Comparison of ENCODE assay signal across 15 cellular contexts in the genomic region with DNA sequence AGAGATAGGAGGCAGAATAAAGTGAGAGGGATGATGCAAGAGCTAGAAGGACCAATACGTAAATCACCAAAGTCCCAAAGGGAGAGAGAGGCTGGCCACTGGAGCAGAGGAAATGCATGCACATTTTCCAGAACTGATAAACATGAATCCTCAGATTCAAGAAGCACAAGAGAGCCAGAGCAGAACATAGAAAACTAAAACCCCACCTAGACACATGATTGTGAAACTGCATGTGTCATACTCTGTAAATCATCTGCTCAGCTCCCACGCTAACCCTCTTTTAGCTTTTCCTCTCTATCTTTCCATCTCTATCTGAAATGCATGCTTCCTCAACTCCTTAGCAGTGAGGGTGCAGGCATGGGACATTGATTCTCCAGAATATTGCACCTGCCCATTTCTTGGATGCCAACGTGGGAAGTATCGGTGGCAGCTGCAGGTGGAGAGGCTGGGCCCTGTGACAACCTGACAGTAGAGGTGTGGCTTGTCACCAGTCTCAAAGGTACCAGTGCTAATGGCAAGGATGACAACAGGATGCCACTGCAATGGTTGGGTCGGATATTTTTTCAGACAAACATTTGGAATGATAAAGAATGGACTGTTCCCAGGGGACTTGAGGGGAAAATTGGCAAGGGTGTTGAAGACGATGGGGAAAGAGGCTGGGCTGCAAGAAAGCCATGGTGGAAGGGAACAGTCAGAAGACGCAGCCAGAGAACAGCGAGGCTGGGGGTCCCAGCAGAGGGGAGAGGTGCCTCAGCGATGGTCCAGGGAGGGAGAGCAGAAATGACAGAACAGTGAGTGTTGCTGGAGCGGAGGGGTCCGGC.
DNase-seq lines count a peak whose midpoint lies in the region; ATAC-seq and TF ChIP-seq lines count a peak whose summit lies in the region.
"Had no signal": no experiment of that assay in that cellular context is flagged by ENCODE, and none has a peak within 500 bp of the region (broad histone marks: within the 10 kb centered on the region; RNA-seq: fewer than 3 reads in every experiment).

No MANE protein-coding gene starts in this region.

- no peaks in the 10 kb centered on the region for H3K36me3 ChIP-seq in adipocyte (ENCODE audit: control insufficient read depth, insufficient read depth, low read length, severe bottlenecking)
- H3K36me3 ChIP-seq: right lobe of liver had no signal

- peaks cover 4% of the 10 kb centered on the region for H3K4me1 Mint-ChIP-seq in type B pancreatic cell (ENCODE audit: unreplicated experiment)
- H3K4me1 Mint-ChIP-seq: WTC11 had no signal

- H3K27me3 Mint-ChIP-seq in type B pancreatic cell, result peaks cover 6% of the 10 kb centered on the region

- TF ChIP-seq CTCF in type B pancreatic cell (conservative IDR thresholded peaks at IDR 0.05), result no peak

- no peak overlapping the region for H3K4me3 Mint-ChIP-seq in type B pancreatic cell
- H3K4me3 Mint-ChIP-seq: stimulated activated naive B cell treated with anti-CD40 and anti-IgM and Interleukin-4, amounts not matched to agents 10 μg/mL and 1 μg/mL and 100 μg/mL, for 72 hours; WTC11 had no signal

- peaks cover 6% of the 10 kb centered on the region for H3K9me3 ChIP-seq in adipocyte (ENCODE audit: control insufficient read depth, low read length)
- H3K9me3 ChIP-seq: right lobe of liver had no signal

- peak overlapping the region in 1 of 2 donors; percentile 14 for H3K27ac Mint-ChIP-seq in activated naive CD4-positive, alpha-beta T cell treated with anti-CD3 and anti-CD28 coated beads, Interleukin-2, amount 50 U/mL, for 72 hours
- peak overlapping the region; percentile 4 for H3K27ac Mint-ChIP-seq in type B pancreatic cell
- H3K27ac Mint-ChIP-seq: stimulated activated naive B cell treated with anti-CD40 and anti-IgM and Interleukin-4, amounts not matched to agents 10 μg/mL and 1 μg/mL and 100 μg/mL, for 72 hours; WTC11 had no signal

- H3K36me3 Mint-ChIP-seq in activated naive CD4-positive, alpha-beta T cell treated with anti-CD3 and anti-CD28 coated beads, Interleukin-2, amount 50 U/mL, for 72 hours, result peaks cover 19 to 20% of the 10 kb centered on the region in 2 donors
- no peaks in the 10 kb centered on the region for H3K36me3 Mint-ChIP-seq in type B pancreatic cell
- H3K36me3 Mint-ChIP-seq: WTC11 had no signal

- peaks cover 19% of the 10 kb centered on the region for H3K27me3 ChIP-seq in adipocyte (replicated peaks; ENCODE audit: control insufficient read depth, insufficient read depth, low read length)
- H3K27me3 ChIP-seq: right lobe of liver had no signal

- peaks cover 15 to 20% of the 10 kb centered on the region in 2 donors for H3K9me3 Mint-ChIP-seq in activated naive CD4-positive, alpha-beta T cell treated with anti-CD3 and anti-CD28 coated beads, Interleukin-2, amount 50 U/mL, for 72 hours
- H3K9me3 Mint-ChIP-seq in type B pancreatic cell, result peaks cover 4% of the 10 kb centered on the region

- peak; percentile 0 for DNase-seq in activated naive CD4-positive, alpha-beta T cell treated with Interleukin-2 at 50 U/mL for 16 hours
- no peak for DNase-seq in activated naive CD4-positive, alpha-beta T cell treated with anti-CD3 and anti-CD28 coated beads, Interleukin-2, amount 50 U/mL, for 72 hours (ENCODE audit: low spot score in 2 of 2)
- peak; percentile 47 for DNase-seq in adipocyte (ENCODE audit: low read depth)
- peak; percentile 57 for DNase-seq in glomerular visceral epithelial cell (ENCODE audit: extremely low spot score)
- no peak for DNase-seq in type B pancreatic cell (ENCODE audit: extremely low spot score, unreplicated experiment)
- no peak for DNase-seq in NCI-H2227 treated with DMSO at 0.1 percent for 48 hours (lab: John Stamatoyannopoulos, UW)
- DNase-seq in NCI-H128 (lab: John Stamatoyannopoulos, UW; ENCODE audit: unreplicated experiment), result no peak
- no peak for DNase-seq in T-helper 1 cell
- DNase-seq: amniotic stem cell; GOT3; NCI-H1048; NCI-H226; stimulated activated naive B cell treated with anti-CD40 and anti-IgM and Interleukin-4, amounts not matched to agents 10 μg/mL and 1 μg/mL and 100 μg/mL, for 72 hours had no signal

- H3K4me3 ChIP-seq in adipocyte (ENCODE audit: low read length), result no peak overlapping the region
- H3K4me3 ChIP-seq: right lobe of liver had no signal

- H3K9ac ChIP-seq in adipocyte (ENCODE audit: low read length), result no peak overlapping the region

- ATAC-seq in activated naive CD4-positive, alpha-beta T cell treated with anti-CD3 and anti-CD28 coated beads, Interleukin-2, amount 50 U/mL, for 72 hours, result no peak
- ATAC-seq: right lobe of liver, WTC11 had no signal

- H3K4me1 ChIP-seq in adipocyte (ENCODE audit: control insufficient read depth, insufficient read depth, low read length), result peaks cover 12% of the 10 kb centered on the region

Comparison
In these comparisons a context has a peak if more than half of its experiments do, and no peak if none do; other contexts are left out.
1. DNase-seq: peak in activated naive CD4-positive, alpha-beta T cell treated with Interleukin-2 at 50 U/mL for 16 hours (single experiment), adipocyte (single experiment) and glomerular visceral epithelial cell (single experiment); none in activated naive CD4-positive, alpha-beta T cell treated with anti-CD3 and anti-CD28 coated beads, Interleukin-2, amount 50 U/mL, for 72 hours (0 of 2), type B pancreatic cell (single experiment), NCI-H2227 treated with DMSO at 0.1 percent for 48 hours (single experiment), NCI-H128 (single experiment) and T-helper 1 cell (0 of 5).